Comparison of ENCODE assay signal across 9 cellular contexts in genomic region chr15:67178569-67179210, GRCh38.
A peak's percentile ranks its signal among the peaks of the same experiment; 100 is the strongest.
DNase-seq lines count a peak whose midpoint lies in the region; ATAC-seq and TF ChIP-seq lines count a peak whose summit lies in the region.
"Had no signal": no experiment of that assay in that cellular context is flagged by ENCODE, and none has a peak within 500 bp of the region (broad histone marks: within the 10 kb centered on the region; RNA-seq: fewer than 3 reads in every experiment).

No MANE protein-coding gene starts in this region.

- H3K79me1 ChIP-seq in IMR-90 (ENCODE audit: low read depth in 1 of 2, low read length in 2 of 2) = peaks cover 60 to 91% of the 10 kb centered on the region in 2 experiments

- intact Hi-C loops in IMR-90 (cut with micrococcal nuclease) = loop anchor here (1.0 to 2.0 kb wide), 3 partner anchors 10 to 113 kb away; partner anchors contain the start of gene SMAD3

- ATAC-seq in IMR-90 (ENCODE audit: low read depth) = peak; percentile 74
- ATAC-seq in HG03039 (IDR thresholded peaks at IDR 0.05; ENCODE audit: unreplicated experiment) = no peak
- no peak for ATAC-seq in HG03135 (IDR thresholded peaks at IDR 0.05; ENCODE audit: unreplicated experiment)
- ATAC-seq: CD8-positive, alpha-beta T cell had no signal

- H4K8ac ChIP-seq in IMR-90 (ENCODE audit: low read depth in 2 of 2, low read length in 2 of 2) = peak overlapping the region; percentile 66 to 96

- H3K4me1 ChIP-seq in IMR-90 (ENCODE audit: control insufficient read depth, insufficient read depth, low read length) = peaks cover 63% of the 10 kb centered on the region

- H2BK15ac ChIP-seq in IMR-90 (ENCODE audit: low read depth, low read length) = peak overlapping the region; percentile 86

- CTCF ChIA-PET in IMR-90 (lab: Yijun Ruan, JAX) = interaction anchor here (0.6 kb wide), 1 partner anchor 42 kb away, joined by 3 read pairs; no protein-coding TSS in a partner anchor

- peak overlapping the region; percentile 81 for H3K18ac ChIP-seq in IMR-90 (ENCODE audit: low read depth, low read length)

- H3K4me1 Mint-ChIP-seq in activated T-cell treated with anti-CD3 and anti-CD28 coated beads, Interleukin-2, amount 50 U/mL, for 24 hours (ENCODE audit: low read depth) = peaks cover 39% of the 10 kb centered on the region

- peak overlapping the region; percentile 97 for H4K91ac ChIP-seq in IMR-90 (ENCODE audit: insufficient read depth, low read depth, low read length)

- no peak for TF ChIP-seq CTCF in IMR-90 (conservative IDR thresholded peaks at IDR 0.05; ENCODE audit: low read depth, low read length)
- TF ChIP-seq CTCF in choroid plexus epithelial cell (conservative IDR thresholded peaks at IDR 0.05; ENCODE audit: low read depth, low read length) = no peak

- no peaks in the 10 kb centered on the region for H3K9me3 Mint-ChIP-seq in activated T-cell treated with anti-CD3 and anti-CD28 coated beads, Interleukin-2, amount 50 U/mL, for 24 hours
- H3K9me3 Mint-ChIP-seq: CD8-positive, alpha-beta T cell had no signal

- no peaks in the 10 kb centered on the region for H3K27me3 Mint-ChIP-seq in activated T-cell treated with anti-CD3 and anti-CD28 coated beads, Interleukin-2, amount 50 U/mL, for 24 hours

- in situ Hi-C loops in IMR-90 (cut with MboI; ENCODE audit: low sequenced_read_pairs) = loop anchor here (5.0 kb wide), 1 partner anchor 71 kb away; no protein-coding TSS in a partner anchor

- POLR2A ChIA-PET in IMR-90 (lab: Charles Lee; ENCODE audit: unreplicated experiment) = interaction anchor here (0.6 to 1.1 kb wide), 4 partner anchors 64 to 141 kb away, joined by 3 to 6 read pairs (median 4); no protein-coding TSS in a partner anchor

- 15% methylated on average over 5 of the region's 11 CpGs; no CpG with 5 or more reads in 1 of the 2 experiments for WGBS in IMR-90 (ENCODE audit: extremely low coverage in 2 of 2, insufficient read length in 1 of 2), 2 experiments

- BruUV-seq in IMR-90 (replicated peaks; lab: Mats Ljungman, UMichigan) = no TSS peak

- peak overlapping the region; percentile 98 for H3K23ac ChIP-seq in IMR-90 (ENCODE audit: low read depth, low read length)

- peaks cover 9% of the 10 kb centered on the region for H4K20me1 ChIP-seq in IMR-90 (ENCODE audit: insufficient read depth, low read length)

- H3K56ac ChIP-seq in IMR-90 (ENCODE audit: extremely low read depth, insufficient read depth, low read length) = peak overlapping the region; percentile 96

- peak overlapping the region; percentile 33 for H2AK9ac ChIP-seq in IMR-90 (replicated peaks; ENCODE audit: low read depth, low read length, poor library complexity)

- no peaks in the 10 kb centered on the region for H3K9me3 ChIP-seq in IMR-90 (ENCODE audit: control insufficient read depth, insufficient read depth, low read length)

- peak overlapping the region; percentile 67 for H4K5ac ChIP-seq in IMR-90 (ENCODE audit: low read depth, low read length)

- H3K36me3 ChIP-seq in IMR-90 (ENCODE audit: control insufficient read depth, insufficient read depth, low read length) = peaks cover 75% of the 10 kb centered on the region

- dilution Hi-C loops in IMR-90 (cut with HindIII; ENCODE audit: low sequenced_read_pairs, unreplicated experiment) = no loop called here

- H3K4me2 ChIP-seq in IMR-90 (ENCODE audit: low read depth, low read length) = peak overlapping the region; percentile 4

- H3K4ac ChIP-seq in IMR-90 (ENCODE audit: low read depth, low read length) = peak overlapping the region; percentile 95

- peak overlapping the region; percentile 82 for H3K14ac ChIP-seq in IMR-90 (replicated peaks; ENCODE audit: low read depth, low read length)

- H2BK120ac ChIP-seq in IMR-90 (ENCODE audit: low read depth, low read length) = peak overlapping the region; percentile 97

- peaks cover 62% of the 10 kb centered on the region for H3K9me1 ChIP-seq in IMR-90 (ENCODE audit: insufficient read depth, low read length)

- peak overlapping the region; percentile 94 for H2AK5ac ChIP-seq in IMR-90 (ENCODE audit: low read depth, low read length)

- H2BK20ac ChIP-seq in IMR-90 (ENCODE audit: low read depth, low read length) = peak overlapping the region; percentile 98

- no peak overlapping the region for H3K4me3 Mint-ChIP-seq in activated T-cell treated with anti-CD3 and anti-CD28 coated beads, Interleukin-2, amount 50 U/mL, for 24 hours
- H3K4me3 Mint-ChIP-seq: CD8-positive, alpha-beta T cell had no signal

- H3K27ac ChIP-seq in IMR-90 (ENCODE audit: insufficient read depth, low read length) = peak overlapping the region; percentile 93

- H3K27me3 ChIP-seq in IMR-90 (ENCODE audit: control insufficient read depth, insufficient read depth, low read length) = no peaks in the 10 kb centered on the region

- peak; percentile 30 for TF ChIP-seq RAD21 in IMR-90 (IDR thresholded peaks at IDR 0.05; ENCODE audit: low read length)

- peaks cover 63% of the 10 kb centered on the region for H3K36me3 Mint-ChIP-seq in activated T-cell treated with anti-CD3 and anti-CD28 coated beads, Interleukin-2, amount 50 U/mL, for 24 hours (ENCODE audit: low read depth)

- H3K9ac ChIP-seq in IMR-90 (ENCODE audit: low read depth, low read length) = peak overlapping the region; percentile 62

- H3K27ac Mint-ChIP-seq in activated T-cell treated with anti-CD3 and anti-CD28 coated beads, Interleukin-2, amount 50 U/mL, for 24 hours = no peak overlapping the region
- H3K27ac Mint-ChIP-seq: CD8-positive, alpha-beta T cell had no signal

- no peak; the same call in 1 of the 2 replicates for TF ChIP-seq POLR2A in IMR-90 (IDR thresholded peaks at IDR 0.05; ENCODE audit: low read depth, low read length)

- H2BK5ac ChIP-seq in IMR-90 (ENCODE audit: low read depth, low read length, poor library complexity, severe bottlenecking) = peak overlapping the region; percentile 97

- no peak overlapping the region for H3K4me3 ChIP-seq in IMR-90 (ENCODE audit: insufficient read depth, low read depth, low read length)
- no peak overlapping the region for H3K4me3 ChIP-seq in choroid plexus epithelial cell (ENCODE audit: low read depth, low read length)

- H2AFZ ChIP-seq in IMR-90 (replicated peaks; ENCODE audit: low read length, poor library complexity) = peak overlapping the region; percentile 29

- DNase-seq in A172 (ENCODE audit: low spot score) = peak; percentile 98
- DNase-seq in IMR-90 = peak; percentile 99
- peak; percentile 99 for DNase-seq in choroid plexus epithelial cell (ENCODE audit: low read depth)
- DNase-seq in lung microvascular endothelial cell (ENCODE audit: low read depth in 2 of 2) = peak; percentile 59 to 95
- DNase-seq in DMS 273 (lab: John Stamatoyannopoulos, UW; ENCODE audit: unreplicated experiment) = no peak
- DNase-seq in activated T-cell treated with anti-CD3 and anti-CD28 coated beads, Interleukin-2, amount 50 U/mL, for 24 hours = no peak
- DNase-seq: CD8-positive, alpha-beta T cell had no signal

TF ChIP-seq in IMR-90, 13 proteins besides CTCF, POLR2A, EP300 and RAD21:
- TF ChIP-seq, protein P1, sequence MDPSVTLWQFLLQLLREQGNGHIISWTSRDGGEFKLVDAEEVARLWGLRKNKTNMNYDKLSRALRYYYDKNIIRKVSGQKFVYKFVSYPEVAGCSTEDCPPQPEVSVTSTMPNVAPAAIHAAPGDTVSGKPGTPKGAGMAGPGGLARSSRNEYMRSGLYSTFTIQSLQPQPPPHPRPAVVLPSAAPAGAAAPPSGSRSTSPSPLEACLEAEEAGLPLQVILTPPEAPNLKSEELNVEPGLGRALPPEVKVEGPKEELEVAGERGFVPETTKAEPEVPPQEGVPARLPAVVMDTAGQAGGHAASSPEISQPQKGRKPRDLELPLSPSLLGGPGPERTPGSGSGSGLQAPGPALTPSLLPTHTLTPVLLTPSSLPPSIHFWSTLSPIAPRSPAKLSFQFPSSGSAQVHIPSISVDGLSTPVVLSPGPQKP (IDR thresholded peaks at IDR 0.05; ENCODE audit: borderline replicate concordance, low read depth, low read length) = no peak
- TF ChIP-seq CHD1 (IDR thresholded peaks at IDR 0.05; ENCODE audit: low read depth, low read length) (peak; percentile 86), SMC3 (IDR thresholded peaks at IDR 0.05; ENCODE audit: low read depth, low read length) (no peak), MAZ (IDR thresholded peaks at IDR 0.05; ENCODE audit: borderline replicate concordance, low read depth, low read length) (peak; percentile 34; the same call in 1 of the 2 replicates), MAFK (IDR thresholded peaks at IDR 0.05; ENCODE audit: low read depth, low read length) (no peak; the same call in none of the 2 replicates), RFX5 (IDR thresholded peaks at IDR 0.05; ENCODE audit: low read depth, low read length) (no peak), RCOR1 (IDR thresholded peaks at IDR 0.05; ENCODE audit: insufficient replicate concordance, low read length) (no peak), MXI1 (IDR thresholded peaks at IDR 0.05; ENCODE audit: borderline replicate concordance, low read depth, low read length) (peak; percentile 14; the same call in 1 of the 2 replicates), BHLHE40 (IDR thresholded peaks at IDR 0.05; ENCODE audit: low read depth, low read length) (peak; percentile 75), CEBPB (IDR thresholded peaks at IDR 0.05; ENCODE audit: low read depth, low read length) (peak; percentile 11; the same call in 1 of the 2 replicates), NFE2L2 (IDR thresholded peaks at IDR 0.05; ENCODE audit: low read depth, low read length) (no peak), FOS (IDR thresholded peaks at IDR 0.05; ENCODE audit: low read depth, low read length) (peak; percentile 86), USF2 (IDR thresholded peaks at IDR 0.05; ENCODE audit: low read depth, low read length) (peak; percentile 15; the same call in 1 of the 2 replicates)

Comparison
In these comparisons a context has a peak if more than half of its experiments do, and no peak if none do; other contexts are left out.
1. DNase-seq: peak in A172 (single experiment), IMR-90 (single experiment), choroid plexus epithelial cell (single experiment) and lung microvascular endothelial cell (2 of 2); none in DMS 273 (single experiment) and activated T-cell treated with anti-CD3 and anti-CD28 coated beads, Interleukin-2, amount 50 U/mL, for 24 hours (single experiment).